In the genomic region with DNA sequence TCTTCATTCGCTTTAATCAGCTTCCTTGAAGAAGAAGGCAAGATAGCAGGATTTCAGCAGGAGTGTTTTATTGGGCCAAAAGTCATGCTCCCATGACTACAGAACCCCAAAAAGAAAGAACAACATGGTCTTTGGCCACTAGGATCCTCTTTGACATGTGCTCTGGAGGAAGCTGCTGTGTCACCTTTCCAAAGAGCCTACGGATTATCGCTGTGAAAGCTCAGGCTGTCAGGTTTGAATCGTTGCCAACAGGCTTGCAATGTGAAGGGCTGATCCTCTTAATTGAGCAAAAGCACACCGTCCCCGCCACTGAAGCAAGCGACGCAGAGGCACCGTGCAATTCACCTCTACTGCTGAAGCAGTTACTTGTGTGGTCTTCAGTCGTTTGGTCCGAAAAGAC, we compare ENCODE assay signal across 18 cellular contexts. TPM values are rescaled to one million over a fixed set of nuclear protein-coding genes. Genes with fewer than 3 reads are reported as not detected.
A peak's percentile ranks its signal among the peaks of the same experiment; 100 is the strongest.
DNase-seq lines count a peak whose midpoint lies in the region; ATAC-seq and TF ChIP-seq lines count a peak whose summit lies in the region.
"Had no signal": no experiment of that assay in that cellular context is flagged by ENCODE, and none has a peak within 500 bp of the region (broad histone marks: within the 10 kb centered on the region; RNA-seq: fewer than 3 reads in every experiment).

No MANE protein-coding gene starts in this region.

- POLR2A ChIA-PET in activated CD8-positive, alpha-beta T cell treated with anti-CD3 and anti-CD28 coated beads, Interleukin-2, amount 10 ng/mL, durations not matched to agents 7 days and 5 days (lab: Charles Lee): no interaction called here

- DNase-seq in D341Med (ENCODE audit: low spot score) (peak; percentile 86), NCI-H1105 (lab: John Stamatoyannopoulos, UW) (peak; percentile 92), NCI-H82 (lab: John Stamatoyannopoulos, UW) (peak; percentile 99), left lung (no peak), left lobe of liver (ENCODE audit: low spot score) (no peak)
- DNase-seq in stimulated activated naive CD4-positive, alpha-beta T cell (lab: John Stamatoyannopoulos, UW): no peak
- no peak for DNase-seq in activated CD8-positive, alpha-beta T cell treated with anti-CD3 and anti-CD28 coated beads, Interleukin-2, amount 10 ng/mL, durations not matched to agents 7 days and 5 days
- DNase-seq: activated CD8-positive, alpha-beta T cell treated with anti-CD3 and anti-CD28 coated beads for 36 hours; GDM1; MG63; transverse colon had no signal

- no peak overlapping the region for H3K4me3 ChIP-seq in left lung
- H3K4me3 ChIP-seq: ascending aorta, hepatocyte, MG63, transverse colon had no signal

- ATAC-seq in left lung: peak; percentile 38
- no peak for ATAC-seq in left lobe of liver
- ATAC-seq in GM19463 (IDR thresholded peaks at IDR 0.05; ENCODE audit: unreplicated experiment): no peak
- no peak for ATAC-seq in activated CD8-positive, alpha-beta T cell treated with anti-CD3 and anti-CD28 coated beads, Interleukin-2, amount 10 ng/mL, durations not matched to agents 7 days and 5 days
- ATAC-seq: activated CD8-positive, alpha-beta T cell treated with anti-CD3 and anti-CD28 coated beads for 36 hours; esophagus mucosa had no signal

- CTCF ChIA-PET in activated CD8-positive, alpha-beta T cell treated with anti-CD3 and anti-CD28 coated beads, Interleukin-2, amount 10 ng/mL, durations not matched to agents 7 days and 5 days (lab: Charles Lee): interaction anchor here (0.6 to 1.6 kb wide), 2 partner anchors 27 to 527 kb away, joined by 3 to 4 read pairs; no protein-coding TSS in a partner anchor

- no peak overlapping the region for H3K4me3 Mint-ChIP-seq in activated CD8-positive, alpha-beta T cell treated with anti-CD3 and anti-CD28 coated beads, Interleukin-2, amount 10 ng/mL, durations not matched to agents 7 days and 5 days
- H3K4me3 Mint-ChIP-seq: activated CD8-positive, alpha-beta T cell treated with anti-CD3 and anti-CD28 coated beads for 36 hours; dendritic cell treated with granulocyte-macrophage colony-stimulating factor and Interleukin-4, amounts not matched to agents 40 ng/mL and 50 ng/mL, for 4 days had no signal

- H3K27ac Mint-ChIP-seq in activated CD8-positive, alpha-beta T cell treated with anti-CD3 and anti-CD28 coated beads, Interleukin-2, amount 10 ng/mL, durations not matched to agents 7 days and 5 days: no peak overlapping the region
- H3K27ac Mint-ChIP-seq: activated CD8-positive, alpha-beta T cell treated with anti-CD3 and anti-CD28 coated beads for 36 hours; dendritic cell treated with granulocyte-macrophage colony-stimulating factor and Interleukin-4, amounts not matched to agents 40 ng/mL and 50 ng/mL, for 4 days; progenitor cell of endocrine pancreas had no signal

- no peaks in the 10 kb centered on the region for H3K4me1 ChIP-seq in left lung
- H3K4me1 ChIP-seq: transverse colon had no signal

- peaks cover 14% of the 10 kb centered on the region for H3K9me3 Mint-ChIP-seq in activated CD8-positive, alpha-beta T cell treated with anti-CD3 and anti-CD28 coated beads, Interleukin-2, amount 10 ng/mL, durations not matched to agents 7 days and 5 days (ENCODE audit: insufficient read depth)
- H3K9me3 Mint-ChIP-seq: dendritic cell treated with granulocyte-macrophage colony-stimulating factor and Interleukin-4, amounts not matched to agents 40 ng/mL and 50 ng/mL, for 4 days had no signal

- no peaks in the 10 kb centered on the region for H3K27me3 Mint-ChIP-seq in activated CD8-positive, alpha-beta T cell treated with anti-CD3 and anti-CD28 coated beads, Interleukin-2, amount 10 ng/mL, durations not matched to agents 7 days and 5 days (ENCODE audit: low read depth)
- H3K27me3 Mint-ChIP-seq: activated CD8-positive, alpha-beta T cell treated with anti-CD3 and anti-CD28 coated beads for 36 hours; dendritic cell treated with granulocyte-macrophage colony-stimulating factor and Interleukin-4, amounts not matched to agents 40 ng/mL and 50 ng/mL, for 4 days had no signal

- H3K36me3 ChIP-seq in left lung: peaks cover 0 to 19% of the 10 kb centered on the region in 2 donors
- H3K36me3 ChIP-seq: transverse colon had no signal

- H3K9me3 ChIP-seq in left lung: peaks cover 0 to 5% of the 10 kb centered on the region in 2 donors
- H3K9me3 ChIP-seq: ascending aorta, MG63, transverse colon had no signal

- no peak overlapping the region for H3K27ac ChIP-seq in left lung
- H3K27ac ChIP-seq: ascending aorta, C4-2B, hepatocyte, transverse colon had no signal

- H3K4me1 Mint-ChIP-seq in activated CD8-positive, alpha-beta T cell treated with anti-CD3 and anti-CD28 coated beads, Interleukin-2, amount 10 ng/mL, durations not matched to agents 7 days and 5 days (ENCODE audit: low read depth): peaks cover 17% of the 10 kb centered on the region

- no peaks in the 10 kb centered on the region for H3K27me3 ChIP-seq in left lung
- H3K27me3 ChIP-seq: ascending aorta, hepatocyte, MG63, transverse colon had no signal

- peaks cover 45% of the 10 kb centered on the region for H3K36me3 Mint-ChIP-seq in activated CD8-positive, alpha-beta T cell treated with anti-CD3 and anti-CD28 coated beads, Interleukin-2, amount 10 ng/mL, durations not matched to agents 7 days and 5 days (ENCODE audit: low read depth)

- no peak for TF ChIP-seq CTCF in left lung (IDR thresholded peaks at IDR 0.05)

- intact Hi-C loops in left lung (cut with DNase I): no loop called here

RNA-seq across cellular contexts. Expression of a gene that starts 29.0 kb away (rescaled TPM):
- total RNA-seq in left lung: 10 to 100 TPM; 27.8 to 30.5 TPM
- 3.1 TPM for total RNA-seq in left lobe of liver
- 10 to 100 TPM; 17.3 to 17.6 TPM for total RNA-seq in activated CD8-positive, alpha-beta T cell treated with anti-CD3 and anti-CD28 coated beads, Interleukin-2, amount 10 ng/mL, durations not matched to agents 7 days and 5 days

Comparison
In these comparisons a context has a peak if more than half of its experiments do, and no peak if none do; other contexts are left out.
1. DNase-seq: peak in D341Med (single experiment), NCI-H1105 (single experiment) and NCI-H82 (single experiment); none in left lung (0 of 2), left lobe of liver (single experiment), stimulated activated naive CD4-positive, alpha-beta T cell (0 of 6) and activated CD8-positive, alpha-beta T cell treated with anti-CD3 and anti-CD28 coated beads, Interleukin-2, amount 10 ng/mL, durations not matched to agents 7 days and 5 days (single experiment).